ENCODE assay signal across 8 cellular contexts in genomic region chr9:35658144-35658893, GRCh38. TPM values are rescaled to one million over a fixed set of nuclear protein-coding genes. Genes with fewer than 3 reads are reported as not detected.
DNase-seq lines count a peak whose midpoint lies in the region; ATAC-seq, FAIRE-seq and TF ChIP-seq lines count a peak whose summit lies in the region.

Gene CCDC107 (plus strand): TSS chr9:35658292. CDS start chr9:35658380, 88 bp downstream.

- DNase-seq in GM12865 (ENCODE audit: low read depth) (peak; percentile 93), NB4 (ENCODE audit: low read depth) (peak; percentile 86), head of caudate nucleus (peak; percentile 60 to 92 (median 84)), pancreas (peak; percentile 79 to 95 (median 92)), tibial nerve (ENCODE audit: low spot score in 2 of 2) (peak; percentile 65 to 73)
- peak; percentile 90 for DNase-seq in activated naive CD8-positive, alpha-beta T cell treated with anti-CD3 and anti-CD28 coated beads for 36 hours

- FAIRE-seq in pancreas (lab: Jason Lieb, UNC), result no peak

- H3K27me3 ChIP-seq in SU-DHL-6 (ENCODE audit: low read length) (no peaks in the 10 kb centered on the region), pancreas (no peaks in the 10 kb centered on the region), tibial nerve (no peaks in the 10 kb centered on the region)

- H3F3A ChIP-seq in SU-DHL-6 (ENCODE audit: insufficient read depth), result peaks cover 41% of the 10 kb centered on the region

- peaks cover 65% of the 10 kb centered on the region for H3K4me1 Mint-ChIP-seq in activated naive CD8-positive, alpha-beta T cell treated with anti-CD3 and anti-CD28 coated beads for 36 hours

- peaks cover 37% of the 10 kb centered on the region for H3K36me3 Mint-ChIP-seq in activated naive CD8-positive, alpha-beta T cell treated with anti-CD3 and anti-CD28 coated beads for 36 hours

- H3K36me3 ChIP-seq in SU-DHL-6 (ENCODE audit: low read length) (no peaks in the 10 kb centered on the region), pancreas (no peaks in the 10 kb centered on the region), tibial nerve (peaks cover 0 to 14% (median 0%) of the 10 kb centered on the region in 3 donors)

- H3K4me3 Mint-ChIP-seq in activated naive CD8-positive, alpha-beta T cell treated with anti-CD3 and anti-CD28 coated beads for 36 hours, result peak within 1 kb of the TSS; percentile 86

- TF ChIP-seq POLR2A in NB4 (IDR thresholded peaks at IDR 0.05; ENCODE audit: extremely low read depth, insufficient read length) (peak; percentile 61), tibial nerve (IDR thresholded peaks at IDR 0.05) (peak; percentile 95 to 97)

- H3K27ac ChIP-seq in SU-DHL-6 (ENCODE audit: low read depth, low read length) (peak within 1 kb of the TSS; percentile 83), pancreas (peak within 1 kb of the TSS; percentile 94 to 100 (median 100)), tibial nerve (peak within 1 kb of the TSS; percentile 90 to 99 (median 92))

- peaks cover 4% of the 10 kb centered on the region for H3K27me3 Mint-ChIP-seq in activated naive CD8-positive, alpha-beta T cell treated with anti-CD3 and anti-CD28 coated beads for 36 hours

- H2AFZ ChIP-seq in SU-DHL-6 (ENCODE audit: low read depth, low read length, severe bottlenecking), result peak within 1 kb of the TSS; percentile 30

- TF ChIP-seq CTCF in GM12865 (IDR thresholded peaks at IDR 0.05; ENCODE audit: insufficient read depth, low read depth, low read length, missing control alignments) (peak; percentile 80), NB4 (IDR thresholded peaks at IDR 0.05; ENCODE audit: low read depth, low read length) (peak; percentile 56), SU-DHL-6 (IDR thresholded peaks at IDR 0.05; ENCODE audit: insufficient read depth, low read length, poor library complexity, severe bottlenecking) (peak; percentile 94), pancreas (IDR thresholded peaks at IDR 0.05) (peak; percentile 35 to 56 (median 42)), tibial nerve (IDR thresholded peaks at IDR 0.05) (peak; percentile 50 to 84 (median 66))

- H3K27ac Mint-ChIP-seq in activated naive CD8-positive, alpha-beta T cell treated with anti-CD3 and anti-CD28 coated beads for 36 hours, result peak within 1 kb of the TSS; percentile 98

- TF ChIP-seq EP300 in tibial nerve (IDR thresholded peaks at IDR 0.05), result peak in 1 of 2 donors; percentile 54

- peak within 1 kb of the TSS; percentile 67 for H3K4me2 ChIP-seq in SU-DHL-6 (ENCODE audit: low read depth, low read length, poor library complexity, severe bottlenecking)

- 0 to 1% methylated on average over 65 of the region's 65 CpGs for WGBS in pancreas, 2 donors
- 0% methylated on average over 36 to 60 of the region's 65 CpGs for WGBS in tibial nerve, 2 donors

- ATAC-seq in HG02571 (IDR thresholded peaks at IDR 0.05; ENCODE audit: unreplicated experiment) (peak; percentile 50), pancreas (peak; percentile 79 to 89 (median 82))

- H4K20me1 ChIP-seq in SU-DHL-6 (ENCODE audit: low read depth, low read length), result no peaks in the 10 kb centered on the region

- no peaks in the 10 kb centered on the region for H3K9me2 ChIP-seq in SU-DHL-6 (replicated peaks; ENCODE audit: insufficient read depth, low read length)

- H3K4me3 ChIP-seq in GM12865 (ENCODE audit: low read depth, low read length) (peak within 1 kb of the TSS; percentile 89), NB4 (ENCODE audit: low read depth, low read length) (peak within 1 kb of the TSS; percentile 65), SU-DHL-6 (ENCODE audit: insufficient read depth, low read length, poor library complexity, severe bottlenecking) (peak within 1 kb of the TSS; percentile 63), pancreas (peak within 1 kb of the TSS; percentile 76 to 97 (median 90)), tibial nerve (peak within 1 kb of the TSS; percentile 58 to 94 (median 90))

- H3K9me3 ChIP-seq in SU-DHL-6 (ENCODE audit: insufficient read depth, low read length), result no peaks in the 10 kb centered on the region
- no peaks in the 10 kb centered on the region for H3K9me3 ChIP-seq in pancreas
- no peaks in the 10 kb centered on the region for H3K9me3 ChIP-seq in tibial nerve

- H3K9ac ChIP-seq in SU-DHL-6 (ENCODE audit: low read length), result peak within 1 kb of the TSS; percentile 65

- peaks cover 3% of the 10 kb centered on the region for H3K9me3 Mint-ChIP-seq in activated naive CD8-positive, alpha-beta T cell treated with anti-CD3 and anti-CD28 coated beads for 36 hours

- intact Hi-C loops in head of caudate nucleus (cut with DNase I) (no loop called here), pancreas (cut with DNase I) (no loop called here)

- H3K4me1 ChIP-seq in pancreas (peaks cover 21 to 29% (median 29%) of the 10 kb centered on the region in 3 donors), tibial nerve (peaks cover 0 to 42% (median 10%) of the 10 kb centered on the region in 4 donors)

- peaks cover 5% of the 10 kb centered on the region; the same call in 1 of the 2 replicates for H3K79me2 ChIP-seq in SU-DHL-6 (ENCODE audit: insufficient read depth, low read length)

RNA-seq across cellular contexts. Expression of gene CCDC107, which starts in this region (rescaled TPM):
- total RNA-seq in activated naive CD8-positive, alpha-beta T cell treated with anti-CD3 and anti-CD28 coated beads for 36 hours, result 1 to 10 TPM; 8.2 to 9.4 TPM
- total RNA-seq in pancreas (10 to 100 TPM; 13.8 to 32.6 (median 19.0) TPM), tibial nerve (10 to 100 TPM; 41.6 to 58.8 (median 47.8) TPM)
- 10 to 100 TPM; 55.4 to 84.7 TPM for polyA plus RNA-seq in pancreas

Comparison
In these comparisons a context has a peak if more than half of its experiments do, and no peak if none do; other contexts are left out.
1. Peak in every context shown above with its lines: DNase-seq, ATAC-seq, H3K4me3 ChIP-seq and H3K27ac ChIP-seq.
2. CTCF ChIP-seq: peak in every context shown above with its lines; median percentile 94 in SU-DHL-6; 80 in GM12865; 66 in tibial nerve; 56 in NB4; 42 in pancreas.